1 cellular context compared by ENCODE assay signal in genomic region chr17:46863383-46864121, GRCh38.
TF ChIP-seq lines count a peak whose summit lies in the region.

No MANE protein-coding gene starts in this region.

TF ChIP-seq in K562, 482 proteins besides CTCF, POLR2A, EP300 and RAD21:
- TF ChIP-seq ZNF740 (CRISPR knock-in tag; IDR thresholded peaks at IDR 0.05) = no peak
- no peak for TF ChIP-seq ZNF740 (tag; IDR thresholded peaks at IDR 0.05)
- no peak for TF ChIP-seq BRD9 (IDR thresholded peaks at IDR 0.05; ENCODE audit: low read depth, partially characterized antibody)
- TF ChIP-seq KDM1A (IDR thresholded peaks at IDR 0.05) = peak in 1 of 2 experiments; percentile 60; a peak in 2 of 4 replicates
- no peak for TF ChIP-seq ZSCAN32 (CRISPR knock-in tag; IDR thresholded peaks at IDR 0.05)
- no peak for TF ChIP-seq GABPB1 (CRISPR knock-in tag; IDR thresholded peaks at IDR 0.05)
- TF ChIP-seq BCOR (IDR thresholded peaks at IDR 0.05) = peak; percentile 88
- no peak for TF ChIP-seq POLR3A (IDR thresholded peaks at IDR 0.05; ENCODE audit: borderline replicate concordance, extremely low read depth, insufficient read depth, insufficient read length)
- TF ChIP-seq NUFIP1 (IDR thresholded peaks at IDR 0.05; ENCODE audit: partially characterized antibody) = no peak
- peak; percentile 95 for TF ChIP-seq ZFP36 (IDR thresholded peaks at IDR 0.05; ENCODE audit: low read depth, low read length, partially characterized antibody)
- TF ChIP-seq ZBTB40 (IDR thresholded peaks at IDR 0.05) = no peak
- no peak for TF ChIP-seq ZBTB40 (CRISPR knock-in tag; IDR thresholded peaks at IDR 0.05)
- no peak for TF ChIP-seq RFX1 (IDR thresholded peaks at IDR 0.05)
- peak; percentile 46; the same call in 1 of the 2 replicates for TF ChIP-seq SMARCA5 (IDR thresholded peaks at IDR 0.05)
- TF ChIP-seq RBM25 (IDR thresholded peaks at IDR 0.05; ENCODE audit: low read depth, low read length, severe bottlenecking) = peak; percentile 68
- 0 out of 2 replicates have a peak, but pooled peaks have one; percentile 56 for TF ChIP-seq PTBP1 (IDR thresholded peaks at IDR 0.05; ENCODE audit: low read depth, low read length)
- TF ChIP-seq GATA2 (CRISPR knock-in tag; IDR thresholded peaks at IDR 0.05) = no peak
- TF ChIP-seq KLF1 (tag; IDR thresholded peaks at IDR 0.05) = no peak
